ENCODE assay signal across 1 cellular context in genomic region chr2:177225965-177226360, GRCh38.
TF ChIP-seq lines count a peak whose summit lies in the region.

No MANE protein-coding gene starts in this region.

TF ChIP-seq in K562, 482 proteins besides CTCF, POLR2A, EP300 and RAD21:
- TF ChIP-seq ZNF766 (CRISPR knock-in tag; conservative IDR thresholded peaks at IDR 0.05) (no peak), TEAD1 (CRISPR knock-in tag; IDR thresholded peaks at IDR 0.05) (no peak), BRF1 (IDR thresholded peaks at IDR 0.05; ENCODE audit: borderline replicate concordance, extremely low read depth, insufficient read length) (no peak), IFI16 (CRISPR knock-in tag; IDR thresholded peaks at IDR 0.05) (no peak), ZNF740 (CRISPR knock-in tag; IDR thresholded peaks at IDR 0.05) (no peak), ZNF740 (tag; IDR thresholded peaks at IDR 0.05) (no peak), CBX3 (IDR thresholded peaks at IDR 0.05; ENCODE audit: borderline replicate concordance in 1 of 2, low read length in 2 of 2) (no peak), RFX7 (CRISPR knock-in tag; IDR thresholded peaks at IDR 0.05) (no peak), KLF13 (tag; IDR thresholded peaks at IDR 0.05; ENCODE audit: borderline replicate concordance, low read depth) (no peak), MIER1 (IDR thresholded peaks at IDR 0.05; ENCODE audit: low read depth) (no peak), RHOXF2B (CRISPR knock-in tag; conservative IDR thresholded peaks at IDR 0.05) (0 out of 2 replicates have a peak, but pooled peaks have one; percentile 45), FOXP1 (CRISPR knock-in tag; IDR thresholded peaks at IDR 0.05) (no peak), ZNF445 (CRISPR knock-in tag; IDR thresholded peaks at IDR 0.05; ENCODE audit: low read depth) (no peak), ZNF76 (CRISPR knock-in tag; IDR thresholded peaks at IDR 0.05; ENCODE audit: borderline replicate concordance) (no peak), FOXA1 (IDR thresholded peaks at IDR 0.05; ENCODE audit: borderline replicate concordance) (no peak), CEBPB (tag; IDR thresholded peaks at IDR 0.05) (no peak), NFATC3 (IDR thresholded peaks at IDR 0.05) (0 out of 2 replicates have a peak, but pooled peaks have one; percentile 23), PML (IDR thresholded peaks at IDR 0.05; ENCODE audit: low read length) (peak; percentile 11; the same call in 1 of the 2 replicates), SNIP1 (IDR thresholded peaks at IDR 0.05; ENCODE audit: low read depth) (no peak), SMARCA5 (IDR thresholded peaks at IDR 0.05) (no peak)
- TF ChIP-seq, protein P1, sequence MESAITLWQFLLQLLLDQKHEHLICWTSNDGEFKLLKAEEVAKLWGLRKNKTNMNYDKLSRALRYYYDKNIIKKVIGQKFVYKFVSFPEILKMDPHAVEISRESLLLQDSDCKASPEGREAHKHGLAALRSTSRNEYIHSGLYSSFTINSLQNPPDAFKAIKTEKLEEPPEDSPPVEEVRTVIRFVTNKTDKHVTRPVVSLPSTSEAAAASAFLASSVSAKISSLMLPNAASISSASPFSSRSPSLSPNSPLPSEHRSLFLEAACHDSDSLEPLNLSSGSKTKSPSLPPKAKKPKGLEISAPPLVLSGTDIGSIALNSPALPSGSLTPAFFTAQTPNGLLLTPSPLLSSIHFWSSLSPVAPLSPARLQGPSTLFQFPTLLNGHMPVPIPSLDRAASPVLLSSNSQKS (CRISPR knock-in tag; IDR thresholded peaks at IDR 0.05): no peak
- TF ChIP-seq, protein P2, sequence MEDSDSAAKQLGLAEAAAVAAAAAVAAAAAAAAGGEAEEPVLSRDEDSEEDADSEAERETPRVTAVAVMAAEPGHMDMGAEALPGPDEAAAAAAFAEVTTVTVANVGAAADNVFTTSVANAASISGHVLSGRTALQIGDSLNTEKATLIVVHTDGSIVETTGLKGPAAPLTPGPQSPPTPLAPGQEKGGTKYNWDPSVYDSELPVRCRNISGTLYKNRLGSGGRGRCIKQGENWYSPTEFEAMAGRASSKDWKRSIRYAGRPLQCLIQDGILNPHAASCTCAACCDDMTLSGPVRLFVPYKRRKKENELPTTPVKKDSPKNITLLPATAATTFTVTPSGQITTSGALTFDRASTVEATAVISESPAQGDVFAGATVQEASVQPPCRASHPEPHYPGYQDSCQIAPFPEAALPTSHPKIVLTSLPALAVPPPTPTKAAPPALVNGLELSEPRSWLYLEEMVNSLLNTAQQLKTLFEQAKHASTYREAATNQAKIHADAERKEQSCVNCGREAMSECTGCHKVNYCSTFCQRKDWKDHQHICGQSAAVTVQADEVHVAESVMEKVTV (CRISPR knock-in tag; IDR thresholded peaks at IDR 0.05): no peak
- TF ChIP-seq, protein P3, sequence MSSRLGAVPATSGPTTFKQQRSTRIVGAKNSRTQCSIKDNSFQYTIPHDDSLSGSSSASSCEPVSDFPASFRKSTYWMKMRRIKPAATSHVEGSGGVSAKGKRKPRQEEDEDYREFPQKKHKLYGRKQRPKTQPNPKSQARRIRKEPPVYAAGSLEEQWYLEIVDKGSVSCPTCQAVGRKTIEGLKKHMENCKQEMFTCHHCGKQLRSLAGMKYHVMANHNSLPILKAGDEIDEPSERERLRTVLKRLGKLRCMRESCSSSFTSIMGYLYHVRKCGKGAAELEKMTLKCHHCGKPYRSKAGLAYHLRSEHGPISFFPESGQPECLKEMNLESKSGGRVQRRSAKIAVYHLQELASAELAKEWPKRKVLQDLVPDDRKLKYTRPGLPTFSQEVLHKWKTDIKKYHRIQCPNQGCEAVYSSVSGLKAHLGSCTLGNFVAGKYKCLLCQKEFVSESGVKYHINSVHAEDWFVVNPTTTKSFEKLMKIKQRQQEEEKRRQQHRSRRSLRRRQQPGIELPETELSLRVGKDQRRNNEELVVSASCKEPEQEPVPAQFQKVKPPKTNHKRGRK (tag; IDR thresholded peaks at IDR 0.05): no peak
- TF ChIP-seq, protein P4, sequence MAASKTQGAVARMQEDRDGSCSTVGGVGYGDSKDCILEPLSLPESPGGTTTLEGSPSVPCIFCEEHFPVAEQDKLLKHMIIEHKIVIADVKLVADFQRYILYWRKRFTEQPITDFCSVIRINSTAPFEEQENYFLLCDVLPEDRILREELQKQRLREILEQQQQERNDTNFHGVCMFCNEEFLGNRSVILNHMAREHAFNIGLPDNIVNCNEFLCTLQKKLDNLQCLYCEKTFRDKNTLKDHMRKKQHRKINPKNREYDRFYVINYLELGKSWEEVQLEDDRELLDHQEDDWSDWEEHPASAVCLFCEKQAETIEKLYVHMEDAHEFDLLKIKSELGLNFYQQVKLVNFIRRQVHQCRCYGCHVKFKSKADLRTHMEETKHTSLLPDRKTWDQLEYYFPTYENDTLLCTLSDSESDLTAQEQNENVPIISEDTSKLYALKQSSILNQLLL (CRISPR knock-in tag; IDR thresholded peaks at IDR 0.05; ENCODE audit: borderline replicate concordance): no peak
TF ChIP-seq in K562: peak in this region for 3.
